In genomic region chr15:99454941-99455795, GRCh38 we compare ENCODE assay signal across 9 cellular contexts.
DNase-seq lines count a peak whose midpoint lies in the region; ATAC-seq and TF ChIP-seq lines count a peak whose summit lies in the region.
"Had no signal": no experiment of that assay in that cellular context is flagged by ENCODE, and none has a peak within 500 bp of the region (broad histone marks: within the 10 kb centered on the region; RNA-seq: fewer than 3 reads in every experiment).

No MANE protein-coding gene starts in this region.

- 66 to 70% methylated on average over 12 to 16 of the region's 19 CpGs for WGBS in mesodermal cell (ENCODE audit: insufficient coverage in 2 of 2), 2 experiments
- 17% methylated on average over 19 of the region's 19 CpGs for WGBS in urinary bladder

- no peak overlapping the region for H3K4me3 Mint-ChIP-seq in activated CD4-positive, alpha-beta memory T cell treated with anti-CD3 and anti-CD28 coated beads, Interleukin-2, amount 10 ng/mL, durations not matched to agents 7 days and 5 days
- no peak overlapping the region for H3K4me3 Mint-ChIP-seq in activated CD4-positive, alpha-beta memory T cell treated with anti-CD3 and anti-CD28 coated beads for 36 hours
- H3K4me3 Mint-ChIP-seq: CD4-positive, CD25-positive, alpha-beta regulatory T cell had no signal

- H3K4me3 ChIP-seq in dorsolateral prefrontal cortex (no peak overlapping the region), mesodermal cell (ENCODE audit: extremely low read depth, insufficient read depth, low read length, poor library complexity, severe bottlenecking) (no peak overlapping the region), urinary bladder (ENCODE audit: low read depth, low read length) (no peak overlapping the region)

- CTCF ChIA-PET in activated CD4-positive, alpha-beta memory T cell treated with anti-CD3 and anti-CD28 coated beads, Interleukin-2, amount 10 ng/mL, durations not matched to agents 7 days and 5 days (lab: Charles Lee) = interaction anchor here (0.7 kb wide), 1 partner anchor 541 kb away, joined by 3 read pairs; no protein-coding TSS in a partner anchor
- CTCF ChIA-PET in activated CD4-positive, alpha-beta memory T cell treated with anti-CD3 and anti-CD28 coated beads for 36 hours (lab: Charles Lee) = no interaction called here

- no peaks in the 10 kb centered on the region for H3K9me3 ChIP-seq in mesodermal cell (ENCODE audit: control insufficient read depth, low read length)

- no peak for TF ChIP-seq CTCF in dorsolateral prefrontal cortex (IDR thresholded peaks at IDR 0.05 in 54 of 56, conservative IDR thresholded peaks at IDR 0.05 in 2 of 56; ENCODE audit: low read depth in 1 of 56, partially characterized antibody in 56 of 56)

- H3K27ac ChIP-seq in dorsolateral prefrontal cortex (peak overlapping the region in 56 of 59 donors; percentile 18 to 92 (median 82)), mesodermal cell (ENCODE audit: low read depth, low read length, severe bottlenecking) (peak overlapping the region; percentile 87), urinary bladder (ENCODE audit: low read depth) (peak overlapping the region; percentile 69)

- POLR2A ChIA-PET in activated CD4-positive, alpha-beta memory T cell treated with anti-CD3 and anti-CD28 coated beads, Interleukin-2, amount 10 ng/mL, durations not matched to agents 7 days and 5 days (lab: Charles Lee) = no interaction called here
- POLR2A ChIA-PET in activated CD4-positive, alpha-beta memory T cell treated with anti-CD3 and anti-CD28 coated beads for 36 hours (lab: Charles Lee) = no interaction called here

- ATAC-seq in GM18870 (IDR thresholded peaks at IDR 0.05; ENCODE audit: unreplicated experiment) = no peak

- H3K27ac Mint-ChIP-seq in activated CD4-positive, alpha-beta memory T cell treated with anti-CD3 and anti-CD28 coated beads, Interleukin-2, amount 10 ng/mL, durations not matched to agents 7 days and 5 days = no peak overlapping the region
- no peak overlapping the region for H3K27ac Mint-ChIP-seq in activated CD4-positive, alpha-beta memory T cell treated with anti-CD3 and anti-CD28 coated beads for 36 hours
- H3K27ac Mint-ChIP-seq: CD4-positive, CD25-positive, alpha-beta regulatory T cell had no signal

- peak; percentile 13 for DNase-seq in activated CD4-positive, alpha-beta memory T cell treated with anti-CD3 and anti-CD28 coated beads, Interleukin-2, amount 10 ng/mL, durations not matched to agents 7 days and 5 days
- DNase-seq in activated CD4-positive, alpha-beta memory T cell treated with anti-CD3 and anti-CD28 coated beads for 36 hours = no peak
- DNase-seq in dorsolateral prefrontal cortex = peak in 8 of 10 donors; percentile 44 to 78 (median 58)
- DNase-seq in NCI-H1105 treated with DMSO at 0.1 percent for 48 hours (lab: John Stamatoyannopoulos, UW) = no peak
- DNase-seq in stimulated activated CD4-positive, alpha-beta T cell treated with anti-CD3 and anti-CD28 coated beads, Interleukin-4, amount 100 ng/mL, for 1 hour = no peak
- DNase-seq: CD4-positive, CD25-positive, alpha-beta regulatory T cell had no signal

- intact Hi-C loops in activated CD4-positive, alpha-beta memory T cell treated with anti-CD3 and anti-CD28 coated beads for 36 hours (cut with micrococcal nuclease) = no loop called here
- intact Hi-C loops in dorsolateral prefrontal cortex (cut with DNase I) = no loop called here

- H3K36me3 ChIP-seq in mesodermal cell (ENCODE audit: control insufficient read depth, insufficient read depth, low read length) = no peaks in the 10 kb centered on the region
- H3K36me3 ChIP-seq in urinary bladder (ENCODE audit: insufficient read depth) = no peaks in the 10 kb centered on the region

- peaks cover 10% of the 10 kb centered on the region for H3K27me3 Mint-ChIP-seq in activated CD4-positive, alpha-beta memory T cell treated with anti-CD3 and anti-CD28 coated beads, Interleukin-2, amount 10 ng/mL, durations not matched to agents 7 days and 5 days
- peaks cover 12% of the 10 kb centered on the region for H3K27me3 Mint-ChIP-seq in activated CD4-positive, alpha-beta memory T cell treated with anti-CD3 and anti-CD28 coated beads for 36 hours

- no peaks in the 10 kb centered on the region for H3K27me3 ChIP-seq in dorsolateral prefrontal cortex

- H3K9me3 Mint-ChIP-seq in activated CD4-positive, alpha-beta memory T cell treated with anti-CD3 and anti-CD28 coated beads, Interleukin-2, amount 10 ng/mL, durations not matched to agents 7 days and 5 days = peaks cover 5% of the 10 kb centered on the region
- peaks cover 3% of the 10 kb centered on the region for H3K9me3 Mint-ChIP-seq in activated CD4-positive, alpha-beta memory T cell treated with anti-CD3 and anti-CD28 coated beads for 36 hours

- peaks cover 2% of the 10 kb centered on the region for H3K36me3 Mint-ChIP-seq in activated CD4-positive, alpha-beta memory T cell treated with anti-CD3 and anti-CD28 coated beads, Interleukin-2, amount 10 ng/mL, durations not matched to agents 7 days and 5 days (ENCODE audit: low read depth)
- no peaks in the 10 kb centered on the region for H3K36me3 Mint-ChIP-seq in activated CD4-positive, alpha-beta memory T cell treated with anti-CD3 and anti-CD28 coated beads for 36 hours
- H3K36me3 Mint-ChIP-seq: CD4-positive, CD25-positive, alpha-beta regulatory T cell had no signal

- peaks cover 17% of the 10 kb centered on the region for H3K4me1 Mint-ChIP-seq in activated CD4-positive, alpha-beta memory T cell treated with anti-CD3 and anti-CD28 coated beads, Interleukin-2, amount 10 ng/mL, durations not matched to agents 7 days and 5 days
- peaks cover 17% of the 10 kb centered on the region for H3K4me1 Mint-ChIP-seq in activated CD4-positive, alpha-beta memory T cell treated with anti-CD3 and anti-CD28 coated beads for 36 hours (ENCODE audit: low read depth)

- H3K4me1 ChIP-seq in mesodermal cell (ENCODE audit: control insufficient read depth, insufficient read depth, low read length, poor library complexity, severe bottlenecking) (peaks cover 23% of the 10 kb centered on the region), urinary bladder (ENCODE audit: insufficient read depth) (no peaks in the 10 kb centered on the region)

Comparison
In these comparisons a context has a peak if more than half of its experiments do, and no peak if none do; other contexts are left out.
1. DNase-seq: peak in activated CD4-positive, alpha-beta memory T cell treated with anti-CD3 and anti-CD28 coated beads, Interleukin-2, amount 10 ng/mL, durations not matched to agents 7 days and 5 days (single experiment) and dorsolateral prefrontal cortex (8 of 10); none in activated CD4-positive, alpha-beta memory T cell treated with anti-CD3 and anti-CD28 coated beads for 36 hours (single experiment), NCI-H1105 treated with DMSO at 0.1 percent for 48 hours (single experiment) and stimulated activated CD4-positive, alpha-beta T cell treated with anti-CD3 and anti-CD28 coated beads, Interleukin-4, amount 100 ng/mL, for 1 hour (single experiment).
2. Peak in every context shown above with its lines, with median percentiles within 50 percentile points of each other: H3K27ac ChIP-seq.